Comparison of ENCODE assay signal across 20 cellular contexts in the genomic region with DNA sequence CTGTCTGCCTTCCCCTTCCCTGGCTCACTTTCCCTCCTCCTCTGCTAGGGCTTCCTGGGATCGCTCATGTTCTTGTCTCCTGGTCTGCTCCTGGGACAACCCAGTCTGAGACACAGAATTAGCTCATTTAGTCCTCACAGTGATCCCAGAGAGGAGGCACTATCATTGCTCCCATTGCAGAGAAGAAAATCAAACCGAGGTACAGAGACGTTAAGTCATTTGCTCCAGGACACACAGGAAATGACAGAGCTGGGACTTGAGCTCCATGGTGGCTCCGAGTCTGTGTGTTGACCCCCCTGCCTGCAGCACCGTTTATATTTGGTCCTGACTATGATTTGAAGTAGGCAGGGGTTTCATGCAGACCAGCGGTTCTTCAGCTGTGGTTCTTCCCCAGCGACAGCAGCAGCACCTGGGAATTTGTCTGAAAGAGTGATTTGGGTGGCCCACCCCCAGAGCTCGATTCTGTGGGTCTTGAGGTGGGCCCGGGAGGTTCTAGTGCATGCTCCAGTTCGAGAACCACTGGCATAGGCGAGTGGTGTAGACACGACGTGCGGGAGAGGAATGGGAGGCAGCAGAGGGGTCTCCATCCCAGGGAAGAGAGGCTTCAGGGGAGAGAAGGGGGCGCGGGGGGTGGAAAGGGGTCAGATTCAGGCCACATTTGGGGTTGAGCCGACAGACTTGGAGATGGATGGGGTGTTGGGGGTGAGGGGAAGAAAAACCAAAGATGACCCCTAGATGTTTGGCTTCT. TPM values are rescaled to one million over a fixed set of nuclear protein-coding genes. Genes with fewer than 3 reads are reported as not detected.
"Had no signal": no experiment of that assay in that cellular context is flagged by ENCODE, and none has a peak within 500 bp of the region (broad histone marks: within the 10 kb centered on the region; RNA-seq: fewer than 3 reads in every experiment).

No MANE protein-coding gene starts in this region.

- H3K79me2 ChIP-seq: parathyroid adenoma had no signal

- H3K9me3 Mint-ChIP-seq: dendritic cell treated with granulocyte-macrophage colony-stimulating factor and Interleukin-4, amounts not matched to agents 40 ng/mL and 50 ng/mL, for 4 days; neural crest cell; type B pancreatic cell had no signal

- H2AFZ ChIP-seq: parathyroid adenoma had no signal

- H3K9me3 ChIP-seq: prostate gland had no signal

- H3K4me3 Mint-ChIP-seq: dendritic cell treated with granulocyte-macrophage colony-stimulating factor and Interleukin-4, amounts not matched to agents 40 ng/mL and 50 ng/mL, for 4 days; immature natural killer cell; naive thymus-derived CD4-positive, alpha-beta T cell; neural crest cell; stimulated activated naive B cell treated with anti-CD40 and anti-IgM and Interleukin-4, amounts not matched to agents 10 μg/mL and 1 μg/mL and 100 μg/mL, for 72 hours; type B pancreatic cell had no signal

- H3K4me1 Mint-ChIP-seq: immature natural killer cell; stimulated activated naive B cell treated with anti-CD40 and anti-IgM and Interleukin-4, amounts not matched to agents 10 μg/mL and 1 μg/mL and 100 μg/mL, for 72 hours had no signal

- H3K36me3 ChIP-seq: esophagus squamous epithelium, left ventricle myocardium inferior, prostate gland, stomach had no signal

- H3K36me3 Mint-ChIP-seq: immature natural killer cell; naive thymus-derived CD4-positive, alpha-beta T cell; stimulated activated naive B cell treated with anti-CD40 and anti-IgM and Interleukin-4, amounts not matched to agents 10 μg/mL and 1 μg/mL and 100 μg/mL, for 72 hours; type B pancreatic cell had no signal

- H3K4me1 ChIP-seq: left ventricle myocardium inferior, parathyroid adenoma, prostate gland had no signal

- ATAC-seq: naive thymus-derived CD4-positive, alpha-beta T cell; stimulated activated naive B cell treated with anti-CD40 and anti-IgM and Interleukin-4, amounts not matched to agents 10 μg/mL and 1 μg/mL and 100 μg/mL, for 72 hours had no signal

- DNase-seq: esophagus squamous epithelium; foreskin fibroblast; immature natural killer cell; left cardiac atrium; left ventricle myocardium inferior; mesenchymal stem cell; naive thymus-derived CD4-positive, alpha-beta T cell; occipital lobe; stimulated activated CD4-positive, alpha-beta T cell treated with anti-CD3 and anti-CD28 coated beads, Interleukin-2, amount 100 ng/mL, for 24 hours; stimulated activated CD4-positive, alpha-beta T cell treated with anti-CD3 and anti-CD28 coated beads, Interleukin-4, amount 100 ng/mL, for 4 hours; stimulated activated naive B cell treated with anti-CD40 and anti-IgM and Interleukin-4, amounts not matched to agents 10 μg/mL and 1 μg/mL and 100 μg/mL, for 72 hours; stomach had no signal

- H3K9ac ChIP-seq: parathyroid adenoma had no signal

- H3K4me3 ChIP-seq: esophagus squamous epithelium, left ventricle myocardium inferior, lung, prostate gland, stomach had no signal

- H3K27ac ChIP-seq: esophagus squamous epithelium, left ventricle myocardium inferior, parathyroid adenoma, prostate gland, stomach had no signal

- H3K27ac Mint-ChIP-seq: dendritic cell treated with granulocyte-macrophage colony-stimulating factor and Interleukin-4, amounts not matched to agents 40 ng/mL and 50 ng/mL, for 4 days; immature natural killer cell; stimulated activated naive B cell treated with anti-CD40 and anti-IgM and Interleukin-4, amounts not matched to agents 10 μg/mL and 1 μg/mL and 100 μg/mL, for 72 hours; type B pancreatic cell had no signal

RNA-seq across cellular contexts. Expression of a gene that starts 24.7 kb away (rescaled TPM):
- total RNA-seq: epithelial cell of proximal tubule; naive thymus-derived CD4-positive, alpha-beta T cell; neural crest cell had no signal

RNA-seq across cellular contexts. Expression of a gene that starts 34.6 kb away (rescaled TPM):
- total RNA-seq: epithelial cell of proximal tubule, left ventricle myocardium inferior, neural crest cell, occipital lobe, renal cortical epithelial cell, stomach had no signal
